ENCODE assay signal across 1 cellular context in genomic region chr20:3210346-3210745, GRCh38.
A peak's percentile ranks its signal among the peaks of the same experiment; 100 is the strongest.
TF ChIP-seq lines count a peak whose summit lies in the region.

No MANE protein-coding gene starts in this region.

TF ChIP-seq in K562, 482 proteins besides CTCF, POLR2A, EP300 and RAD21:
- TF ChIP-seq KLF16 (IDR thresholded peaks at IDR 0.05) (no peak), PCBP2 (IDR thresholded peaks at IDR 0.05; ENCODE audit: low read depth, low read length, poor library complexity, severe bottlenecking) (no peak), RBFOX2 (IDR thresholded peaks at IDR 0.05; ENCODE audit: low read depth, low read length) (no peak), JUN (IDR thresholded peaks at IDR 0.05; ENCODE audit: borderline replicate concordance, low read depth, low read length) (no peak), JUN (CRISPR knock-in tag; IDR thresholded peaks at IDR 0.05; ENCODE audit: borderline replicate concordance) (0 out of 2 replicates have a peak, but pooled peaks have one; percentile 9)
TF ChIP-seq in K562: peak in this region for 1.
